Comparison of ENCODE assay signal across 1 cellular context in genomic region chr14:52825085-52825484, GRCh38.
A peak's percentile ranks its signal among the peaks of the same experiment; 100 is the strongest.
TF ChIP-seq lines count a peak whose summit lies in the region.

No MANE protein-coding gene starts in this region.

TF ChIP-seq in GM12878, 131 proteins besides CTCF, POLR2A, EP300 and RAD21:
- TF ChIP-seq ETV6 (conservative IDR thresholded peaks at IDR 0.05 in 1 of 2, IDR thresholded peaks at IDR 0.05 in 1 of 2; ENCODE audit: borderline replicate concordance in 1 of 2, low read depth in 1 of 2) (peak in 1 of 2 experiments; percentile 94; a peak in 2 of 4 replicates), SMARCA5 (IDR thresholded peaks at IDR 0.05) (no peak), EGR1 (IDR thresholded peaks at IDR 0.05; ENCODE audit: borderline replicate concordance in 1 of 2, low read depth in 2 of 2, low read length in 2 of 2) (peak in 1 of 2 experiments; percentile 8; a peak in 1 of 3 replicates), ZNF24 (IDR thresholded peaks at IDR 0.05) (peak; percentile 60; the same call in 1 of the 2 replicates), MEF2A (IDR thresholded peaks at IDR 0.05; ENCODE audit: insufficient read depth, low read depth, low read length) (peak; percentile 44; the same call in 1 of the 2 replicates), YY1 (IDR thresholded peaks at IDR 0.05; ENCODE audit: low read depth, low read length) (no peak), NFIC (IDR thresholded peaks at IDR 0.05; ENCODE audit: low read depth, low read length) (peak; percentile 71; the same call in 1 of the 2 replicates), CREM (IDR thresholded peaks at IDR 0.05; ENCODE audit: low read depth) (peak; percentile 22; the same call in 1 of the 2 replicates), MAX (IDR thresholded peaks at IDR 0.05; ENCODE audit: low read depth, low read length) (no peak), IRF4 (IDR thresholded peaks at IDR 0.05; ENCODE audit: low read depth, low read length) (0 out of 2 replicates have a peak, but pooled peaks have one; percentile 23), FOXM1 (IDR thresholded peaks at IDR 0.05; ENCODE audit: low read depth, low read length) (0 out of 2 replicates have a peak, but pooled peaks have one; percentile 11), EED (IDR thresholded peaks at IDR 0.05; ENCODE audit: low read depth) (peak; percentile 87; the same call in 1 of the 2 replicates), CBFB (IDR thresholded peaks at IDR 0.05; ENCODE audit: low read depth) (no peak), IKZF2 (IDR thresholded peaks at IDR 0.05) (peak; percentile 45 to 48; a peak in 2 of 4 replicates), JUNB (IDR thresholded peaks at IDR 0.05) (peak; percentile 69), RUNX3 (IDR thresholded peaks at IDR 0.05; ENCODE audit: low read length) (peak; percentile 73; the same call in 1 of the 2 replicates)
